10 cellular contexts compared by ENCODE assay signal in the genomic region with DNA sequence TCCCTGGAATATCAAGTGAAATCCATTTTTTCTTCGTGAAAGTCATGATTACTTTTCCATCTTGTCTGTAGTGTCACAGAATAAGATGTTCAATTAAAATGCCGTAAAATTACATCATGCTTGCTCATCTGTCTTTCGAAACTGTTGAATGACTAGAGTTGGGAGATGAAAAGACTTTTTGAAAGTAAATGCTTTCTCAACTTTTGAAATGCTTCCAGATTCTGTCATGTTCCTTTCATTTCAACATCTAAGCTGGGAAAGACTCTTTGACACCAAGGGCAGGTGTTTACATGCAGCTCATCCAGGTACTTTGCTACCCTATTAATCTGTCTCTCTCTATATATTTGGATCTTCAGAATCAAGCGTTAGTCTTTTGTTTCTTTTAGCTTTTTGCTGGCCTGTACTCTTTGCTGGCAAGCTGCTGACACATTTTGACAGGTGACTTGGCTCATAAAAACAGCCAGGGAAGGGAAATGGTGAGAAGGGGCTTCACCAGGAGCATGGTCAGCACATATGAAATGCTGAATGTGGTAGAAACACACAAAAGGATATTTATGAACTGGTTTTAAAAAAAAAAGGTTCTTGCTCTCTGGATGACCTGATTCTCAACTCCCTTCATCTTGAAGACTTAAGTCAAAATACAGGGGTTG.
DNase-seq lines count a peak whose midpoint lies in the region; ATAC-seq, FAIRE-seq and TF ChIP-seq lines count a peak whose summit lies in the region.
"Had no signal": no experiment of that assay in that cellular context is flagged by ENCODE, and none has a peak within 500 bp of the region (broad histone marks: within the 10 kb centered on the region; RNA-seq: fewer than 3 reads in every experiment).

No MANE protein-coding gene starts in this region.

- H3K27me3 Mint-ChIP-seq in WTC11 (ENCODE audit: low read depth): peaks cover 25% of the 10 kb centered on the region

- no peaks in the 10 kb centered on the region for H3K9me2 ChIP-seq in GM23248 (ENCODE audit: insufficient read depth)

- peaks cover 16% of the 10 kb centered on the region; the same call in 1 of the 2 replicates for H3K27me3 ChIP-seq in GM23248 (replicated peaks; ENCODE audit: insufficient read depth)
- no peaks in the 10 kb centered on the region for H3K27me3 ChIP-seq in keratinocyte (ENCODE audit: control insufficient read depth, extremely low read depth, insufficient read depth, low read length)

- no peak for TF ChIP-seq CTCF in AG10803 (conservative IDR thresholded peaks at IDR 0.05; ENCODE audit: low read length)
- no peak for TF ChIP-seq CTCF in WTC11 (IDR thresholded peaks at IDR 0.05)
- TF ChIP-seq CTCF in keratinocyte (optimal IDR thresholded peaks at IDR 0.05 in 1 of 3, IDR thresholded peaks at IDR 0.05 in 1 of 3, conservative IDR thresholded peaks at IDR 0.05 in 1 of 3; ENCODE audit: extremely low read depth in 1 of 3, insufficient read depth in 2 of 3, low read length in 3 of 3): no peak

- no peaks in the 10 kb centered on the region for H4K20me1 ChIP-seq in GM23248 (ENCODE audit: insufficient read depth)
- H4K20me1 ChIP-seq in keratinocyte (ENCODE audit: control insufficient read depth, extremely low read depth, insufficient read depth, low read length): no peaks in the 10 kb centered on the region

- no peaks in the 10 kb centered on the region; the same call in 1 of the 2 replicates for H3K4me1 Mint-ChIP-seq in WTC11

- no peak overlapping the region for H3K4me3 Mint-ChIP-seq in WTC11

- H3K36me3 ChIP-seq in GM23248 (ENCODE audit: low read depth): no peaks in the 10 kb centered on the region
- no peaks in the 10 kb centered on the region for H3K36me3 ChIP-seq in keratinocyte (ENCODE audit: control insufficient read depth in 2 of 2, extremely low read depth in 1 of 2, insufficient read depth in 2 of 2, low read length in 2 of 2)
- H3K36me3 ChIP-seq: stomach had no signal

- H3K9me1 ChIP-seq in keratinocyte (ENCODE audit: control insufficient read depth, extremely low read depth, insufficient read depth, low read length): no peaks in the 10 kb centered on the region

- H2AFZ ChIP-seq in GM23248 (no peak overlapping the region), keratinocyte (ENCODE audit: control insufficient read depth, low read length) (no peak overlapping the region)

- peaks cover 12% of the 10 kb centered on the region; the same call in 1 of the 2 replicates for H3F3A ChIP-seq in GM23248 (ENCODE audit: insufficient read depth)

- H3K9me3 ChIP-seq in GM23248 (ENCODE audit: low read depth): no peaks in the 10 kb centered on the region
- H3K9me3 ChIP-seq in keratinocyte (ENCODE audit: control insufficient read depth, low read depth, low read length): peaks cover 2% of the 10 kb centered on the region

- dilution Hi-C loops in keratinocyte (cut with MboI; ENCODE audit: extremely low pct_ligation_motif_present, low sequenced_read_pairs): no loop called here

- FAIRE-seq in keratinocyte (lab: Jason Lieb, UNC) (peak; percentile 76), GM19239 (lab: Jason Lieb, UNC) (no peak)

- 1% methylated on average over 4 of the region's 4 CpGs for WGBS in GM23248 (ENCODE audit: low coverage in 1 of 2, low lambda C conversion rate in 2 of 2, missing lambda C conversion rate in 2 of 2), 2 experiments

- H3K4me1 ChIP-seq in GM23248 (ENCODE audit: insufficient read depth): peaks cover 11% of the 10 kb centered on the region
- H3K4me1 ChIP-seq in keratinocyte (ENCODE audit: control insufficient read depth, extremely low read depth, insufficient read depth, low read length): peaks cover 12% of the 10 kb centered on the region

- H3K9ac ChIP-seq in GM23248 (no peak overlapping the region), keratinocyte (ENCODE audit: control insufficient read depth, extremely low read depth, insufficient read depth, low read length) (no peak overlapping the region)

- in situ Hi-C loops in GM23248 (cut with MboI): no loop called here

- no peak for ATAC-seq in WTC11

- POLR2A ChIA-PET in WTC11 (lab: Charles Lee): no interaction called here

- no peak overlapping the region for H3K4me3 ChIP-seq in AG10803 (ENCODE audit: low read length)
- H3K4me3 ChIP-seq in GM23248: no peak overlapping the region
- H3K4me3 ChIP-seq in keratinocyte (ENCODE audit: control insufficient read depth in 2 of 3, extremely low read depth in 1 of 3, insufficient read depth in 2 of 3, low read depth in 1 of 3, low read length in 3 of 3): peak overlapping the region in 1 of 3 experiments; percentile 18
- H3K4me3 ChIP-seq: stomach had no signal

- H3K4me2 ChIP-seq in GM23248 (ENCODE audit: unreplicated experiment) (peak overlapping the region; percentile 42), keratinocyte (ENCODE audit: control insufficient read depth, extremely low read depth, insufficient read depth, low read depth, low read length) (peak overlapping the region; percentile 50)

- H3K27ac ChIP-seq in GM23248: no peak overlapping the region
- no peak overlapping the region for H3K27ac ChIP-seq in keratinocyte (ENCODE audit: control insufficient read depth, insufficient read depth, low read length)
- H3K27ac ChIP-seq: stomach had no signal

- H3K9me3 Mint-ChIP-seq in WTC11: peaks cover 58% of the 10 kb centered on the region

- peak; percentile 78 for DNase-seq in AG10803 (ENCODE audit: low read depth)
- peak; percentile 87 for DNase-seq in GM23248
- DNase-seq in WTC11 (ENCODE audit: low spot score): no peak
- DNase-seq in keratinocyte (ENCODE audit: low read depth, low spot score): peak; percentile 26
- DNase-seq in GDM1 (lab: John Stamatoyannopoulos, UW): no peak
- no peak for DNase-seq in GM19239 (ENCODE audit: insufficient read length, low spot score)
- no peak for DNase-seq in midbrain (lab: John Stamatoyannopoulos, UW)
- DNase-seq: NCI-H2081; stimulated activated CD4-positive, alpha-beta T cell treated with anti-CD3 and anti-CD28 coated beads, Interleukin-2, amount 100 ng/mL, for 24 hours; stomach had no signal

- H3K36me3 Mint-ChIP-seq in WTC11: peaks cover 33% of the 10 kb centered on the region

- H3K27ac Mint-ChIP-seq in WTC11: no peak overlapping the region

- CTCF ChIA-PET in WTC11 (lab: Charles Lee): no interaction called here

- H3K79me2 ChIP-seq in GM23248 (ENCODE audit: insufficient read depth): no peaks in the 10 kb centered on the region
- no peaks in the 10 kb centered on the region for H3K79me2 ChIP-seq in keratinocyte (ENCODE audit: control insufficient read depth, insufficient read depth, low read length)

TF ChIP-seq in WTC11, 78 proteins besides CTCF, POLR2A, EP300 and RAD21:
- 0 out of 2 replicates have a peak, but pooled peaks have one; percentile 20 for TF ChIP-seq GABPB1 (CRISPR knock-in tag; IDR thresholded peaks at IDR 0.05)
- TF ChIP-seq, protein P1, sequence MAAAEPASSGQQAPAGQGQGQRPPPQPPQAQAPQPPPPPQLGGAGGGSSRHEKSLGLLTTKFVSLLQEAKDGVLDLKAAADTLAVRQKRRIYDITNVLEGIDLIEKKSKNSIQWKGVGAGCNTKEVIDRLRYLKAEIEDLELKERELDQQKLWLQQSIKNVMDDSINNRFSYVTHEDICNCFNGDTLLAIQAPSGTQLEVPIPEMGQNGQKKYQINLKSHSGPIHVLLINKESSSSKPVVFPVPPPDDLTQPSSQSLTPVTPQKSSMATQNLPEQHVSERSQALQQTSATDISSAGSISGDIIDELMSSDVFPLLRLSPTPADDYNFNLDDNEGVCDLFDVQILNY (CRISPR knock-in tag; IDR thresholded peaks at IDR 0.05): no peak

Comparison
In these comparisons a context has a peak if more than half of its experiments do, and no peak if none do; other contexts are left out.
1. DNase-seq: peak in AG10803 (single experiment), GM23248 (single experiment) and keratinocyte (single experiment); none in WTC11 (single experiment), GDM1 (single experiment), GM19239 (single experiment) and midbrain (single experiment).